In the genomic region with DNA sequence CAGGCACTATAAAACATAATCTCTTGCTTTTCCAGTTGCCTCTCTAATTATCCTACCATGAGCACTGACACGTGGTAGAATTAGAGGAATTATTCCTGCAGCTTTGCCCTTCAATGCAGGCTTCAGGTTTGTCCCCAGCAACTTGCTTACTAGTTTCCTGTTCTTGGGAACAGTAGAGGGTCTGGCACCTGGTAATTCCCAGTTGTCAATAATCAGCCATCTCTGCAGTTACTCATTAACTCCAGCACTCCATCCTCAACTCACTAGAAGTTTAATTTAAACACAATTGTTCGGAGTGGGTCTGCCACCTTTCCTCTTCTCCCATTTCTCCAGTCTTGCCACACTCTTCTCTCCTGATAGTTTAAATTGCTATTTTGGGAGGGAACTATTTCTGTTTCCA, we compare ENCODE assay signal across 15 cellular contexts.
A peak's percentile ranks its signal among the peaks of the same experiment; 100 is the strongest.
DNase-seq lines count a peak whose midpoint lies in the region; ATAC-seq and TF ChIP-seq lines count a peak whose summit lies in the region.
"Had no signal": no experiment of that assay in that cellular context is flagged by ENCODE, and none has a peak within 500 bp of the region (broad histone marks: within the 10 kb centered on the region; RNA-seq: fewer than 3 reads in every experiment).

No MANE protein-coding gene starts in this region.

- no peaks in the 10 kb centered on the region for H3K36me3 Mint-ChIP-seq in nephron (ENCODE audit: low read depth)
- H3K36me3 Mint-ChIP-seq: CD4-positive, alpha-beta memory T cell had no signal

- intact Hi-C loops in body of pancreas (cut with DNase I) (no loop called here), sigmoid colon (cut with DNase I) (no loop called here)

- peak overlapping the region; percentile 24 to 85 (median 67) for H3K27ac Mint-ChIP-seq in nephron
- H3K27ac Mint-ChIP-seq: CD4-positive, alpha-beta memory T cell; GM23338; IgD-negative memory B cell had no signal

- peaks cover 3% of the 10 kb centered on the region for H3K27me3 Mint-ChIP-seq in nephron (ENCODE audit: low read depth)
- H3K27me3 Mint-ChIP-seq: CD4-positive, alpha-beta memory T cell; IgD-negative memory B cell had no signal

- H3K27ac ChIP-seq in body of pancreas (peak overlapping the region; percentile 58 to 66 (median 62)), sigmoid colon (no peak overlapping the region)
- H3K27ac ChIP-seq: A549, C4-2B had no signal

- no peak overlapping the region for H3K4me3 Mint-ChIP-seq in nephron
- H3K4me3 Mint-ChIP-seq: CD4-positive, alpha-beta memory T cell; GM23338; IgD-negative memory B cell had no signal

- no peaks in the 10 kb centered on the region for H3K9me3 Mint-ChIP-seq in nephron
- H3K9me3 Mint-ChIP-seq: GM23338 had no signal

- no peaks in the 10 kb centered on the region for H3K27me3 ChIP-seq in body of pancreas
- no peaks in the 10 kb centered on the region for H3K27me3 ChIP-seq in sigmoid colon
- H3K27me3 ChIP-seq: BE2C had no signal

- TF ChIP-seq POLR2A in body of pancreas (IDR thresholded peaks at IDR 0.05) = no peak
- TF ChIP-seq POLR2A in sigmoid colon (IDR thresholded peaks at IDR 0.05) = no peak

- peaks cover 27% of the 10 kb centered on the region for H3K4me1 ChIP-seq in body of pancreas
- H3K4me1 ChIP-seq in sigmoid colon = no peaks in the 10 kb centered on the region
- H3K4me1 ChIP-seq: A549, BE2C had no signal

- no peak for TF ChIP-seq EP300 in sigmoid colon (IDR thresholded peaks at IDR 0.05)

- no peaks in the 10 kb centered on the region for H3K9me3 ChIP-seq in body of pancreas
- no peaks in the 10 kb centered on the region for H3K9me3 ChIP-seq in sigmoid colon
- H3K9me3 ChIP-seq: A549, BE2C had no signal

- WGBS in body of pancreas, 2 donors = 14 to 24% methylated on average over 2 of the region's 2 CpGs
- 17 to 62% methylated on average over 2 of the region's 2 CpGs for WGBS in sigmoid colon, 2 donors

- DNase-seq in DMS53 (lab: John Stamatoyannopoulos, UW) (peak; percentile 70), body of pancreas (peak; percentile 53 to 72 (median 65)), retinal pigment epithelial cell (ENCODE audit: low read depth) (peak; percentile 9), sigmoid colon (no peak)
- DNase-seq: BE2C; CD4-positive, alpha-beta memory T cell; H7 had no signal

- TF ChIP-seq CTCF in body of pancreas (IDR thresholded peaks at IDR 0.05) (no peak), nephron (IDR thresholded peaks at IDR 0.05; ENCODE audit: unreplicated experiment in 3 of 3) (no peak), retinal pigment epithelial cell (conservative IDR thresholded peaks at IDR 0.05; ENCODE audit: low read depth, low read length) (no peak), sigmoid colon (IDR thresholded peaks at IDR 0.05) (no peak)

- peaks cover 6% of the 10 kb centered on the region for H3K4me1 Mint-ChIP-seq in nephron
- H3K4me1 Mint-ChIP-seq: CD4-positive, alpha-beta memory T cell; GM23338; IgD-negative memory B cell had no signal

- H3K4me3 ChIP-seq in body of pancreas = no peak overlapping the region
- H3K4me3 ChIP-seq in retinal pigment epithelial cell (ENCODE audit: low read length) = no peak overlapping the region
- no peak overlapping the region for H3K4me3 ChIP-seq in sigmoid colon
- H3K4me3 ChIP-seq: A549, GM12878, GM23338 had no signal

- H3K36me3 ChIP-seq in body of pancreas (replicated peaks in 1 of 2; ENCODE audit: insufficient read depth in 1 of 2, low read depth in 2 of 2) = no peaks in the 10 kb centered on the region
- H3K36me3 ChIP-seq in sigmoid colon = no peaks in the 10 kb centered on the region
- H3K36me3 ChIP-seq: BE2C had no signal

- peak; percentile 89 for ATAC-seq in body of pancreas
- no peak for ATAC-seq in GM21723 (IDR thresholded peaks at IDR 0.05; ENCODE audit: unreplicated experiment)
- no peak for ATAC-seq in HG03442 (IDR thresholded peaks at IDR 0.05; ENCODE audit: unreplicated experiment)
- ATAC-seq: A549, GM12878, GM23338 had no signal

Comparison
In these comparisons a context has a peak if more than half of its experiments do, and no peak if none do; other contexts are left out.
1. H3K27ac ChIP-seq: peak in body of pancreas (4 of 4); none in sigmoid colon (0 of 4).